In genomic region chr10:92850186-92850585, GRCh38 we compare ENCODE assay signal across 1 cellular context.
TF ChIP-seq lines count a peak whose summit lies in the region.

No MANE protein-coding gene starts in this region.

TF ChIP-seq in GM12878, 131 proteins besides CTCF, POLR2A, EP300 and RAD21 (continued from another document):
- TF ChIP-seq FOS (IDR thresholded peaks at IDR 0.05; ENCODE audit: borderline replicate concordance, extremely low read depth, insufficient read length) = no peak
- no peak for TF ChIP-seq CBFB (IDR thresholded peaks at IDR 0.05; ENCODE audit: low read depth)
